In genomic region chr1:180123463-180123936, GRCh38 we compare ENCODE assay signal across 18 cellular contexts. TPM values are rescaled to one million over a fixed set of nuclear protein-coding genes. Genes with fewer than 3 reads are reported as not detected.
DNase-seq lines count a peak whose midpoint lies in the region; ATAC-seq and TF ChIP-seq lines count a peak whose summit lies in the region.
"Had no signal": no experiment of that assay in that cellular context is flagged by ENCODE, and none has a peak within 500 bp of the region (broad histone marks: within the 10 kb centered on the region; RNA-seq: fewer than 3 reads in every experiment).

No MANE protein-coding gene starts in this region.

- no peaks in the 10 kb centered on the region for H3K79me2 ChIP-seq in osteoblast (ENCODE audit: insufficient read depth, low read length)

- TF ChIP-seq CTCF in osteoblast (IDR thresholded peaks at IDR 0.05; ENCODE audit: extremely low read depth, low read depth, low read length): no peak

- peaks cover 10% of the 10 kb centered on the region for H3K4me1 Mint-ChIP-seq in activated CD4-positive, alpha-beta memory T cell treated with anti-CD3 and anti-CD28 coated beads for 36 hours (ENCODE audit: low read depth)
- H3K4me1 Mint-ChIP-seq in activated CD4-positive, alpha-beta memory T cell treated with anti-CD3 and anti-CD28 coated beads, Interleukin-2, amount 10 ng/mL, durations not matched to agents 7 days and 5 days: peaks cover 10% of the 10 kb centered on the region
- no peaks in the 10 kb centered on the region for H3K4me1 Mint-ChIP-seq in activated T-helper 2 cell treated with anti-CD3 and anti-CD28 coated beads, Interferon-gamma antibody, Interleukin-2, Interleukin-4, amounts not matched to agents 10 μg/mL and 5 μg/mL and 100 μg/mL, durations not matched to agents 14 hours and 24 hours and 36 hours (ENCODE audit: low read depth)
- no peaks in the 10 kb centered on the region for H3K4me1 Mint-ChIP-seq in stimulated activated naive B cell treated with anti-CD40 and anti-IgM and Interleukin-4, amounts not matched to agents 10 μg/mL and 1 μg/mL and 100 μg/mL, for 72 hours
- H3K4me1 Mint-ChIP-seq: activated B cell treated with CpG ODN at 0.5 μM for 24 hours; activated naive CD8-positive, alpha-beta T cell treated with anti-CD3 and anti-CD28 coated beads, Interleukin-2, amount 10 ng/mL, durations not matched to agents 7 days and 5 days had no signal

- CTCF ChIA-PET in activated CD4-positive, alpha-beta memory T cell treated with anti-CD3 and anti-CD28 coated beads for 36 hours (lab: Charles Lee): no interaction called here
- CTCF ChIA-PET in activated CD4-positive, alpha-beta memory T cell treated with anti-CD3 and anti-CD28 coated beads, Interleukin-2, amount 10 ng/mL, durations not matched to agents 7 days and 5 days (lab: Charles Lee): no interaction called here

- H3K27ac Mint-ChIP-seq in activated CD4-positive, alpha-beta memory T cell treated with anti-CD3 and anti-CD28 coated beads for 36 hours: no peak overlapping the region
- no peak overlapping the region for H3K27ac Mint-ChIP-seq in activated CD4-positive, alpha-beta memory T cell treated with anti-CD3 and anti-CD28 coated beads, Interleukin-2, amount 10 ng/mL, durations not matched to agents 7 days and 5 days
- no peak overlapping the region for H3K27ac Mint-ChIP-seq in activated T-helper 2 cell treated with anti-CD3 and anti-CD28 coated beads, Interferon-gamma antibody, Interleukin-2, Interleukin-4, amounts not matched to agents 10 μg/mL and 5 μg/mL and 100 μg/mL, durations not matched to agents 14 hours and 24 hours and 36 hours
- no peak overlapping the region for H3K27ac Mint-ChIP-seq in stimulated activated naive B cell treated with anti-CD40 and anti-IgM and Interleukin-4, amounts not matched to agents 10 μg/mL and 1 μg/mL and 100 μg/mL, for 72 hours
- H3K27ac Mint-ChIP-seq: activated B cell treated with CpG ODN at 0.5 μM for 24 hours; activated naive CD8-positive, alpha-beta T cell treated with anti-CD3 and anti-CD28 coated beads, Interleukin-2, amount 10 ng/mL, durations not matched to agents 7 days and 5 days; CD8-positive, alpha-beta T cell; naive thymus-derived CD4-positive, alpha-beta T cell; progenitor cell of endocrine pancreas had no signal

- no peaks in the 10 kb centered on the region for H3K27me3 Mint-ChIP-seq in activated CD4-positive, alpha-beta memory T cell treated with anti-CD3 and anti-CD28 coated beads for 36 hours
- H3K27me3 Mint-ChIP-seq in activated CD4-positive, alpha-beta memory T cell treated with anti-CD3 and anti-CD28 coated beads, Interleukin-2, amount 10 ng/mL, durations not matched to agents 7 days and 5 days: no peaks in the 10 kb centered on the region
- H3K27me3 Mint-ChIP-seq in activated T-helper 2 cell treated with anti-CD3 and anti-CD28 coated beads, Interferon-gamma antibody, Interleukin-2, Interleukin-4, amounts not matched to agents 10 μg/mL and 5 μg/mL and 100 μg/mL, durations not matched to agents 14 hours and 24 hours and 36 hours (ENCODE audit: low read depth): no peaks in the 10 kb centered on the region
- peaks cover 0 to 8% of the 10 kb centered on the region in 2 donors for H3K27me3 Mint-ChIP-seq in stimulated activated naive B cell treated with anti-CD40 and anti-IgM and Interleukin-4, amounts not matched to agents 10 μg/mL and 1 μg/mL and 100 μg/mL, for 72 hours
- H3K27me3 Mint-ChIP-seq: activated B cell treated with CpG ODN at 0.5 μM for 24 hours; activated naive CD8-positive, alpha-beta T cell treated with anti-CD3 and anti-CD28 coated beads, Interleukin-2, amount 10 ng/mL, durations not matched to agents 7 days and 5 days had no signal

- H3K36me3 Mint-ChIP-seq in activated CD4-positive, alpha-beta memory T cell treated with anti-CD3 and anti-CD28 coated beads for 36 hours: no peaks in the 10 kb centered on the region
- H3K36me3 Mint-ChIP-seq in activated CD4-positive, alpha-beta memory T cell treated with anti-CD3 and anti-CD28 coated beads, Interleukin-2, amount 10 ng/mL, durations not matched to agents 7 days and 5 days (ENCODE audit: low read depth): no peaks in the 10 kb centered on the region
- H3K36me3 Mint-ChIP-seq in activated T-helper 2 cell treated with anti-CD3 and anti-CD28 coated beads, Interferon-gamma antibody, Interleukin-2, Interleukin-4, amounts not matched to agents 10 μg/mL and 5 μg/mL and 100 μg/mL, durations not matched to agents 14 hours and 24 hours and 36 hours (ENCODE audit: low read depth): no peaks in the 10 kb centered on the region
- H3K36me3 Mint-ChIP-seq in stimulated activated naive B cell treated with anti-CD40 and anti-IgM and Interleukin-4, amounts not matched to agents 10 μg/mL and 1 μg/mL and 100 μg/mL, for 72 hours: no peaks in the 10 kb centered on the region
- H3K36me3 Mint-ChIP-seq: activated naive CD8-positive, alpha-beta T cell treated with anti-CD3 and anti-CD28 coated beads, Interleukin-2, amount 10 ng/mL, durations not matched to agents 7 days and 5 days; CD8-positive, alpha-beta T cell; naive thymus-derived CD4-positive, alpha-beta T cell had no signal

- H3K27me3 ChIP-seq in esophagus (ENCODE audit: control insufficient read depth in 1 of 2, insufficient read depth in 2 of 2, low read length in 2 of 2): no peaks in the 10 kb centered on the region
- H3K27me3 ChIP-seq in osteoblast (ENCODE audit: insufficient read depth, low read length): no peaks in the 10 kb centered on the region
- H3K27me3 ChIP-seq: left lung had no signal

- 66 to 68% methylated on average over 4 of the region's 4 CpGs for WGBS in esophagus, 2 donors

- H3K4me2 ChIP-seq in osteoblast (ENCODE audit: insufficient read depth, low read length): no peak overlapping the region

- H3K36me3 ChIP-seq in esophagus (ENCODE audit: control insufficient read depth in 2 of 2, insufficient read depth in 2 of 2, low read length in 1 of 2) (no peaks in the 10 kb centered on the region), osteoblast (ENCODE audit: insufficient read depth, low read length) (no peaks in the 10 kb centered on the region)
- H3K36me3 ChIP-seq: left lung had no signal

- no peaks in the 10 kb centered on the region for H3K9me3 Mint-ChIP-seq in activated CD4-positive, alpha-beta memory T cell treated with anti-CD3 and anti-CD28 coated beads for 36 hours
- no peaks in the 10 kb centered on the region for H3K9me3 Mint-ChIP-seq in activated CD4-positive, alpha-beta memory T cell treated with anti-CD3 and anti-CD28 coated beads, Interleukin-2, amount 10 ng/mL, durations not matched to agents 7 days and 5 days
- H3K9me3 Mint-ChIP-seq in activated T-helper 2 cell treated with anti-CD3 and anti-CD28 coated beads, Interferon-gamma antibody, Interleukin-2, Interleukin-4, amounts not matched to agents 10 μg/mL and 5 μg/mL and 100 μg/mL, durations not matched to agents 14 hours and 24 hours and 36 hours: no peaks in the 10 kb centered on the region
- no peaks in the 10 kb centered on the region for H3K9me3 Mint-ChIP-seq in stimulated activated naive B cell treated with anti-CD40 and anti-IgM and Interleukin-4, amounts not matched to agents 10 μg/mL and 1 μg/mL and 100 μg/mL, for 72 hours
- H3K9me3 Mint-ChIP-seq: activated B cell treated with CpG ODN at 0.5 μM for 24 hours; activated naive CD8-positive, alpha-beta T cell treated with anti-CD3 and anti-CD28 coated beads, Interleukin-2, amount 10 ng/mL, durations not matched to agents 7 days and 5 days; CD8-positive, alpha-beta T cell had no signal

- H3K9me3 ChIP-seq in esophagus (ENCODE audit: control insufficient read depth in 2 of 2, insufficient read depth in 1 of 2, low read depth in 1 of 2, low read length in 1 of 2) (no peaks in the 10 kb centered on the region), osteoblast (ENCODE audit: low read depth, low read length) (no peaks in the 10 kb centered on the region)
- H3K9me3 ChIP-seq: left lung had no signal

- no peak overlapping the region for H2AFZ ChIP-seq in osteoblast (ENCODE audit: low read length)

- no peaks in the 10 kb centered on the region for H4K20me1 ChIP-seq in osteoblast (ENCODE audit: insufficient read depth, low read length)

- H3K4me3 ChIP-seq in esophagus (ENCODE audit: low read depth in 1 of 2, low read length in 2 of 2) (no peak overlapping the region), osteoblast (ENCODE audit: insufficient read depth, low read length) (no peak overlapping the region)
- H3K4me3 ChIP-seq: left lung had no signal

- POLR2A ChIA-PET in activated CD4-positive, alpha-beta memory T cell treated with anti-CD3 and anti-CD28 coated beads for 36 hours (lab: Charles Lee): no interaction called here
- POLR2A ChIA-PET in activated CD4-positive, alpha-beta memory T cell treated with anti-CD3 and anti-CD28 coated beads, Interleukin-2, amount 10 ng/mL, durations not matched to agents 7 days and 5 days (lab: Charles Lee): no interaction called here

- H3K27ac ChIP-seq in esophagus (ENCODE audit: low read depth in 2 of 2, low read length in 1 of 2) (peak overlapping the region; percentile 62 to 69), osteoblast (ENCODE audit: low read depth, low read length) (no peak overlapping the region)
- H3K27ac ChIP-seq: HL-60, left lung had no signal

- H3K4me3 Mint-ChIP-seq in activated CD4-positive, alpha-beta memory T cell treated with anti-CD3 and anti-CD28 coated beads for 36 hours: no peak overlapping the region
- H3K4me3 Mint-ChIP-seq in activated CD4-positive, alpha-beta memory T cell treated with anti-CD3 and anti-CD28 coated beads, Interleukin-2, amount 10 ng/mL, durations not matched to agents 7 days and 5 days: no peak overlapping the region
- H3K4me3 Mint-ChIP-seq in activated T-helper 2 cell treated with anti-CD3 and anti-CD28 coated beads, Interferon-gamma antibody, Interleukin-2, Interleukin-4, amounts not matched to agents 10 μg/mL and 5 μg/mL and 100 μg/mL, durations not matched to agents 14 hours and 24 hours and 36 hours (ENCODE audit: low read depth): no peak overlapping the region
- H3K4me3 Mint-ChIP-seq in stimulated activated naive B cell treated with anti-CD40 and anti-IgM and Interleukin-4, amounts not matched to agents 10 μg/mL and 1 μg/mL and 100 μg/mL, for 72 hours: no peak overlapping the region
- H3K4me3 Mint-ChIP-seq: activated B cell treated with CpG ODN at 0.5 μM for 24 hours; activated naive CD8-positive, alpha-beta T cell treated with anti-CD3 and anti-CD28 coated beads, Interleukin-2, amount 10 ng/mL, durations not matched to agents 7 days and 5 days; CD8-positive, alpha-beta T cell; naive thymus-derived CD4-positive, alpha-beta T cell had no signal

- peak; percentile 14 for DNase-seq in activated CD4-positive, alpha-beta memory T cell treated with anti-CD3 and anti-CD28 coated beads for 36 hours
- DNase-seq in activated CD4-positive, alpha-beta memory T cell treated with anti-CD3 and anti-CD28 coated beads, Interleukin-2, amount 10 ng/mL, durations not matched to agents 7 days and 5 days: no peak
- peak; percentile 49 for DNase-seq in OCI-M1 (lab: John Stamatoyannopoulos, UW)
- peak; percentile 68 for DNase-seq in osteoblast (ENCODE audit: insufficient read length, low spot score, missing footprints)
- no peak for DNase-seq in activated T-helper 2 cell treated with anti-CD3 and anti-CD28 coated beads, Interferon-gamma antibody, Interleukin-2, Interleukin-4, amounts not matched to agents 10 μg/mL and 5 μg/mL and 100 μg/mL, durations not matched to agents 14 hours and 24 hours and 36 hours (ENCODE audit: low spot score)
- no peak for DNase-seq in left colon
- no peak for DNase-seq in stimulated activated naive B cell treated with anti-CD40 and anti-IgM and Interleukin-4, amounts not matched to agents 10 μg/mL and 1 μg/mL and 100 μg/mL, for 72 hours
- DNase-seq: activated B cell treated with CpG ODN at 0.5 μM for 24 hours; activated naive CD8-positive, alpha-beta T cell treated with anti-CD3 and anti-CD28 coated beads, Interleukin-2, amount 10 ng/mL, durations not matched to agents 7 days and 5 days; CD8-positive, alpha-beta T cell; hippocampal formation; left lung; naive thymus-derived CD4-positive, alpha-beta T cell; NCI-H187 treated with DMSO at 0.1 percent for 48 hours; NCI-H526 had no signal

- H3K4me1 ChIP-seq in esophagus (ENCODE audit: control insufficient read depth in 2 of 2, insufficient read depth in 2 of 2, low read length in 1 of 2) (peaks cover 0 to 2% of the 10 kb centered on the region in 2 donors), osteoblast (ENCODE audit: insufficient read depth, low read length) (no peaks in the 10 kb centered on the region)

- intact Hi-C loops in activated CD4-positive, alpha-beta memory T cell treated with anti-CD3 and anti-CD28 coated beads for 36 hours (cut with micrococcal nuclease): no loop called here
- intact Hi-C loops in activated T-helper 2 cell treated with anti-CD3 and anti-CD28 coated beads, Interferon-gamma antibody, Interleukin-2, Interleukin-4, amounts not matched to agents 10 μg/mL and 5 μg/mL and 100 μg/mL, durations not matched to agents 14 hours and 24 hours and 36 hours (cut with micrococcal nuclease): no loop called here
- intact Hi-C loops in left colon (cut with DNase I, micrococcal nuclease): no loop called here

- ATAC-seq in left colon: no peak
- no peak for ATAC-seq in stimulated activated naive B cell treated with anti-CD40 and anti-IgM and Interleukin-4, amounts not matched to agents 10 μg/mL and 1 μg/mL and 100 μg/mL, for 72 hours (replicated peaks)
- ATAC-seq: CD8-positive, alpha-beta T cell; left lung; naive thymus-derived CD4-positive, alpha-beta T cell had no signal

RNA-seq across cellular contexts. Expression of gene QSOX1, which starts 31.2 kb away (rescaled TPM):
- 10 to 100 TPM; 40.3 to 42.4 TPM for total RNA-seq in activated CD4-positive, alpha-beta memory T cell treated with anti-CD3 and anti-CD28 coated beads for 36 hours
- 10 to 100 TPM; 28.9 to 35.1 TPM for total RNA-seq in activated CD4-positive, alpha-beta memory T cell treated with anti-CD3 and anti-CD28 coated beads, Interleukin-2, amount 10 ng/mL, durations not matched to agents 7 days and 5 days
- polyA plus RNA-seq in esophagus: 100 to 1,000 TPM in 1 of 2 donors, 10 to 100 TPM in 1; 50.6 to 173 TPM
- total RNA-seq in osteoblast: 270 and 373 TPM in 2 replicates
- total RNA-seq in activated T-helper 2 cell treated with anti-CD3 and anti-CD28 coated beads, Interferon-gamma antibody, Interleukin-2, Interleukin-4, amounts not matched to agents 10 μg/mL and 5 μg/mL and 100 μg/mL, durations not matched to agents 14 hours and 24 hours and 36 hours: 58.7 and 62.6 TPM in 2 replicates
- 100 to 1,000 TPM; 254 to 280 TPM for total RNA-seq in left colon

Comparison
In these comparisons a context has a peak if more than half of its experiments do, and no peak if none do; other contexts are left out.
1. DNase-seq: peak in activated CD4-positive, alpha-beta memory T cell treated with anti-CD3 and anti-CD28 coated beads for 36 hours (single experiment), OCI-M1 (single experiment) and osteoblast (single experiment); none in activated CD4-positive, alpha-beta memory T cell treated with anti-CD3 and anti-CD28 coated beads, Interleukin-2, amount 10 ng/mL, durations not matched to agents 7 days and 5 days (single experiment), activated T-helper 2 cell treated with anti-CD3 and anti-CD28 coated beads, Interferon-gamma antibody, Interleukin-2, Interleukin-4, amounts not matched to agents 10 μg/mL and 5 μg/mL and 100 μg/mL, durations not matched to agents 14 hours and 24 hours and 36 hours (single experiment), left colon (0 of 2) and stimulated activated naive B cell treated with anti-CD40 and anti-IgM and Interleukin-4, amounts not matched to agents 10 μg/mL and 1 μg/mL and 100 μg/mL, for 72 hours (single experiment).